ENCODE assay signal across 30 cellular contexts in the genomic region with DNA sequence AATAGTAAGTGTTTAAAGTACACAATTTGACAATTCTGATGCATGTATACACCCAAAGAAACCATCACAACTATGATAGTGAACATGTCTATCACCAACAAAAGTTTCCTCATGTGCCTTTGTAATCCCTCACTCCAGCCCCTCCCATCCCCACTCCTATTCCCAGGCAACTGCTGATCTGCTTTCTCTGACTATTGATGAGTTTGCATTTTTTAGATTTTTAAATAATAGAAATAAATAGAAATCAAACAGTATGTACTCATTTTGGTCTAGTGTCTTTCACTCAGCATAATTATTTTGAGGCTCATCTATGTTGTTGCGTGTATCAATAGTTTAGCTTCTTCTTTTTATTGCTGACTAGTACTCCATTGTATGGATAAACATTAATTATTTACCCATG. TPM values are rescaled to one million over a fixed set of nuclear protein-coding genes. Genes with fewer than 3 reads are reported as not detected.
"Had no signal": no experiment of that assay in that cellular context is flagged by ENCODE, and none has a peak within 500 bp of the region (broad histone marks: within the 10 kb centered on the region; RNA-seq: fewer than 3 reads in every experiment).

No MANE protein-coding gene starts in this region.

- H3K4me1 ChIP-seq: psoas muscle, spleen, suprapubic skin, testis, tibial artery, transverse colon, upper lobe of right lung, uterus had no signal

- DNase-seq: naive thymus-derived CD8-positive, alpha-beta T cell; nephron progenitor cell; nucleus accumbens; ovary; psoas muscle; right cardiac atrium; spleen; stimulated activated CD4-positive, alpha-beta T cell treated with anti-CD3 and anti-CD28 coated beads, Interleukin-12 subunit alpha, Interleukin-12 subunit beta, amount 100 ng/mL, for 4 hours; stimulated activated CD4-positive, alpha-beta T cell treated with anti-CD3 and anti-CD28 coated beads, Interleukin-1b, Interleukin-23, amount 100 ng/mL, for 48 hours; stimulated activated CD4-positive, alpha-beta T cell treated with anti-CD3 and anti-CD28 coated beads, Interleukin-4, amount 100 ng/mL, for 1 hour; stimulated activated CD4-positive, alpha-beta T cell treated with anti-CD3 and anti-CD28 coated beads, Interleukin-4, amount 100 ng/mL, for 4 hours; stimulated activated CD8-positive, alpha-beta memory T cell treated with anti-CD3 and anti-CD28 coated beads, Interleukin-4, amount 100 ng/mL, for 48 hours; stimulated activated naive CD4-positive, alpha-beta T cell; stimulated activated naive CD8-positive, alpha-beta T cell treated with anti-CD3 and anti-CD28 coated beads, Interleukin-15, amount 100 ng/mL, for 72 hours; stimulated activated naive CD8-positive, alpha-beta T cell treated with anti-CD3 and anti-CD28 coated beads, Interleukin-15, Interleukin-2, amounts not matched to agents 100 U/mL and 50 U/mL, for 24 hours; substantia nigra; testis; tibial artery; transverse colon; upper lobe of right lung; uterus had no signal

- H3K79me2 ChIP-seq: parathyroid adenoma had no signal

- H3K4me2 ChIP-seq: smooth muscle cell had no signal

- H2AFZ ChIP-seq: parathyroid adenoma had no signal

- H3K4me3 ChIP-seq: ovary, psoas muscle, skin epidermis, smooth muscle cell, spleen, suprapubic skin, testis, tibial artery, transverse colon, upper lobe of right lung, uterus had no signal

- ATAC-seq: naive thymus-derived CD8-positive, alpha-beta T cell; natural killer cell treated with Interleukin-12 subunit alpha and Interleukin-12 subunit beta and Interleukin-15 and Interleukin-18, amount 100 ng/mL, for 72 hours; psoas muscle; right cardiac atrium; sciatic nerve; stimulated activated memory B cell treated with anti-CD40 and anti-IgM and Interleukin-4, amounts not matched to agents 10 μg/mL and 1 μg/mL and 100 μg/mL, for 72 hours; stimulated activated naive CD8-positive, alpha-beta T cell treated with anti-CD3 and anti-CD28 coated beads, Interleukin-15, amount 100 ng/mL, for 72 hours; stimulated activated naive CD8-positive, alpha-beta T cell treated with anti-CD3 and anti-CD28 coated beads, Interleukin-15, Interleukin-2, amounts not matched to agents 100 U/mL and 50 U/mL, for 24 hours; upper lobe of right lung had no signal

- H3K27me3 ChIP-seq: neutrophil, ovary, suprapubic skin, testis, tibial artery, transverse colon, upper lobe of right lung had no signal

- H3K9me3 ChIP-seq: neutrophil, ovary, psoas muscle, spleen, suprapubic skin, testis, tibial artery, transverse colon, upper lobe of right lung, uterus had no signal

- H3K36me3 ChIP-seq: neutrophil, ovary, spleen, suprapubic skin, tibial artery, transverse colon, upper lobe of right lung, uterus had no signal

- H3K9ac ChIP-seq: parathyroid adenoma had no signal

- H3K27ac ChIP-seq: neutrophil, ovary, parathyroid adenoma, psoas muscle, skin epidermis, spleen, suprapubic skin, testis, tibial artery, transverse colon, upper lobe of right lung, uterus had no signal

RNA-seq across cellular contexts. Expression of gene CITED1, which starts 23.4 kb away (rescaled TPM):
- total RNA-seq: naive thymus-derived CD8-positive, alpha-beta T cell; renal cortical epithelial cell had no signal
- polyA plus RNA-seq: naive thymus-derived CD8-positive, alpha-beta T cell had no signal

RNA-seq across cellular contexts. Expression of gene ERCC6L, which starts 43.5 kb away (rescaled TPM):
- total RNA-seq: upper lobe of right lung had no signal
- polyA plus RNA-seq: right cardiac atrium had no signal
